1 cellular context compared by ENCODE assay signal in genomic region chr5:55694152-55694830, GRCh38.
TF ChIP-seq lines count a peak whose summit lies in the region.

No MANE protein-coding gene starts in this region.

TF ChIP-seq in H1, 55 proteins besides CTCF, POLR2A, EP300 and RAD21:
- no peak for TF ChIP-seq POLR2AphosphoS5 (IDR thresholded peaks at IDR 0.05; ENCODE audit: low read depth, low read length)
- TF ChIP-seq SIX5 (IDR thresholded peaks at IDR 0.05; ENCODE audit: low read depth, low read length): no peak
- TF ChIP-seq CHD7 (IDR thresholded peaks at IDR 0.05; ENCODE audit: insufficient replicate concordance, low read length): no peak
- no peak for TF ChIP-seq RFX5 (IDR thresholded peaks at IDR 0.05; ENCODE audit: borderline replicate concordance, low read depth, low read length)
- no peak for TF ChIP-seq TBP (IDR thresholded peaks at IDR 0.05; ENCODE audit: low read depth, low read length)
- TF ChIP-seq KDM1A (IDR thresholded peaks at IDR 0.05; ENCODE audit: borderline replicate concordance, low read length): no peak
- TF ChIP-seq SP4 (IDR thresholded peaks at IDR 0.05; ENCODE audit: low read length): no peak
- TF ChIP-seq SUZ12 (IDR thresholded peaks at IDR 0.05; ENCODE audit: low read length): no peak
- no peak for TF ChIP-seq TAF1 (IDR thresholded peaks at IDR 0.05; ENCODE audit: low read depth, low read length)
